ENCODE assay signal across 8 cellular contexts in the genomic region with DNA sequence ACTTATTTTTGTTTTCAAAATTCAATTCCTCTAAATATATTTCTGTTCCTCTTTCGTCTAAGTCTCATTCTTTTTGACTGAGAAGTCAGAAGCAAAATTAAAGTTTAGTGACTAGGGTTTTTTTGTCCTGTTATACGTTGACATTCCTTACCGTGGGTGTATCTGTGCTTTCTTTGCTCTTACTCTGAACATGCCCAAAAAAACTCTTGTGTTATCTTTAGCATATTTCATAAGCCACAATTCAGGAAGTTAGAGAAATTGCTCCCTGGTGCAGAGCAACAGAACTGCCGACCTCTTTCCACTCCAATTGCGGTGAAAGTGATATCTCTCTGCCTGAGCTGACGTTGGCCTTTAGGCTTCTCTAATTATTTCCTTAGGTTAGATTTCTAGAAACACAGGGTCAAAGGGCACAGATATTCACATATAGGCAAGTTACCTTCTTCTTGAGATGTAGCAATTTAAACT.
A peak's percentile ranks its signal among the peaks of the same experiment; 100 is the strongest.
DNase-seq lines count a peak whose midpoint lies in the region; ATAC-seq and TF ChIP-seq lines count a peak whose summit lies in the region.

No MANE protein-coding gene starts in this region.

- peaks cover 5% of the 10 kb centered on the region for H3K27me3 Mint-ChIP-seq in endodermal cell (ENCODE audit: insufficient read depth)

- H3K36me3 ChIP-seq in adipocyte (ENCODE audit: control insufficient read depth, insufficient read depth, low read length, severe bottlenecking): no peaks in the 10 kb centered on the region
- no peaks in the 10 kb centered on the region for H3K36me3 ChIP-seq in subcutaneous abdominal adipose tissue (ENCODE audit: control insufficient read depth in 5 of 5, insufficient read depth in 5 of 5, low read length in 5 of 5)
- H3K36me3 ChIP-seq in endodermal cell (ENCODE audit: control insufficient read depth, insufficient read depth, low read length): no peaks in the 10 kb centered on the region

- peak overlapping the region; percentile 94 for H3K9ac ChIP-seq in adipocyte (ENCODE audit: low read length)
- H3K9ac ChIP-seq in subcutaneous abdominal adipose tissue (ENCODE audit: low read length in 5 of 5): peak overlapping the region; percentile 56 to 94 (median 76)
- H3K9ac ChIP-seq in endodermal cell (ENCODE audit: extremely low read depth, low read length, poor library complexity, severe bottlenecking): no peak overlapping the region

- H3K27ac ChIP-seq in subcutaneous abdominal adipose tissue (ENCODE audit: low read depth, low read length) (peak overlapping the region; percentile 99), endodermal cell (ENCODE audit: low read depth, low read length) (no peak overlapping the region)

- H3K9me3 Mint-ChIP-seq in endodermal cell: no peaks in the 10 kb centered on the region

- ATAC-seq in GM19025 (IDR thresholded peaks at IDR 0.05; ENCODE audit: low read depth, unreplicated experiment): peak; percentile 8

- H3K4me3 Mint-ChIP-seq in endodermal cell: no peak overlapping the region

- DNase-seq in Kasumi-1 (lab: John Stamatoyannopoulos, UW) (peak; percentile 78 to 83), adipocyte (ENCODE audit: low read depth) (peak; percentile 87), iris pigment epithelial cell (ENCODE audit: low read depth) (peak; percentile 87), NCI-H774 (lab: John Stamatoyannopoulos, UW) (no peak), endodermal cell (no peak), 8988T (no peak)

- H3K4me1 Mint-ChIP-seq in endodermal cell: peaks cover 22% of the 10 kb centered on the region

- H3K9me3 ChIP-seq in adipocyte (ENCODE audit: control insufficient read depth, low read length): no peaks in the 10 kb centered on the region
- no peaks in the 10 kb centered on the region for H3K9me3 ChIP-seq in subcutaneous abdominal adipose tissue (ENCODE audit: control insufficient read depth in 5 of 5, low read length in 5 of 5)
- no peaks in the 10 kb centered on the region for H3K9me3 ChIP-seq in endodermal cell (ENCODE audit: control insufficient read depth, low read length)

- H3K27me3 ChIP-seq in adipocyte (replicated peaks; ENCODE audit: control insufficient read depth, insufficient read depth, low read length): no peaks in the 10 kb centered on the region
- H3K27me3 ChIP-seq in subcutaneous abdominal adipose tissue (ENCODE audit: control insufficient read depth in 5 of 5, insufficient read depth in 4 of 5, low read length in 5 of 5): no peaks in the 10 kb centered on the region
- no peaks in the 10 kb centered on the region for H3K27me3 ChIP-seq in endodermal cell (ENCODE audit: control insufficient read depth, insufficient read depth, low read length, poor library complexity, severe bottlenecking)

- 89 to 93% methylated on average over 5 to 6 of the region's 6 CpGs for WGBS in endodermal cell (ENCODE audit: insufficient coverage in 1 of 2, insufficient read length in 1 of 2), 2 experiments

- H3K4me3 ChIP-seq in adipocyte (ENCODE audit: low read length): peak overlapping the region; percentile 72
- H3K4me3 ChIP-seq in subcutaneous abdominal adipose tissue (ENCODE audit: low read depth in 1 of 5, low read length in 5 of 5): peak overlapping the region in 3 of 5 donors; percentile 10 to 29 (median 23)
- no peak overlapping the region for H3K4me3 ChIP-seq in endodermal cell (ENCODE audit: low read length)

- peaks cover 37% of the 10 kb centered on the region for H3K4me1 ChIP-seq in adipocyte (ENCODE audit: control insufficient read depth, insufficient read depth, low read length)
- H3K4me1 ChIP-seq in subcutaneous abdominal adipose tissue (ENCODE audit: control insufficient read depth in 5 of 5, insufficient read depth in 5 of 5, low read length in 5 of 5): peaks cover 21 to 36% (median 31%) of the 10 kb centered on the region in 5 donors
- peaks cover 20% of the 10 kb centered on the region for H3K4me1 ChIP-seq in endodermal cell (ENCODE audit: control insufficient read depth, insufficient read depth, low read length)

- no peak overlapping the region for H3K27ac Mint-ChIP-seq in endodermal cell

- TF ChIP-seq CTCF in endodermal cell (conservative IDR thresholded peaks at IDR 0.05): no peak

- H3K36me3 Mint-ChIP-seq in endodermal cell (ENCODE audit: low read depth): peaks cover 18% of the 10 kb centered on the region

Comparison
In these comparisons a context has a peak if more than half of its experiments do, and no peak if none do; other contexts are left out.
1. DNase-seq: peak in Kasumi-1 (2 of 2), adipocyte (single experiment) and iris pigment epithelial cell (single experiment); none in NCI-H774 (single experiment), endodermal cell (single experiment) and 8988T (single experiment).